In the genomic region with DNA sequence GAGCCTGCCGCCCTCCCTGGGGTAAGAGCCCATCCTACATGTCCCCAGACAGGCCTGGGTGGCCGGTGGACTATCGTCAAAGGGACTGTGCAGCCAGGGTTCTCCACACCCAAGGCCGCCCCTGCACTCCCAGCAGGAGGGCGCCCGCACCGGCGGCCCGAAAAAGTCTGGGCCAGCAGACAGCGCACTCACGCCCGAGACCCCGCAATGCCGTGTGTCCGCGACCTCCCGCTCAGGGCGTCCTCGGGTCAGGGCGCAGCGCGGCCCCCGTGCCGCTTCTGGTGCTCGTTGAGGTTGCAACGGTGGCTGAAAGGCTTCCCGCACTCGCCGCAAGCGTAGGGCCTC, we compare ENCODE assay signal across 11 cellular contexts. TPM values are rescaled to one million over a fixed set of nuclear protein-coding genes. Genes with fewer than 3 reads are reported as not detected.
DNase-seq lines count a peak whose midpoint lies in the region; ATAC-seq and TF ChIP-seq lines count a peak whose summit lies in the region.
"Had no signal": no experiment of that assay in that cellular context is flagged by ENCODE, and none has a peak within 500 bp of the region (broad histone marks: within the 10 kb centered on the region; RNA-seq: fewer than 3 reads in every experiment).

No MANE protein-coding gene starts in this region.

- H3K4me1 Mint-ChIP-seq in activated naive CD4-positive, alpha-beta T cell treated with anti-CD3 and anti-CD28 coated beads, Interleukin-2, amount 50 U/mL, for 24 hours, result peaks cover 3% of the 10 kb centered on the region
- H3K4me1 Mint-ChIP-seq in activated naive CD4-positive, alpha-beta T cell treated with anti-CD3 and anti-CD28 coated beads for 36 hours (ENCODE audit: low read depth), result peaks cover 15% of the 10 kb centered on the region
- H3K4me1 Mint-ChIP-seq in naive B cell, result peaks cover 6 to 24% (median 13%) of the 10 kb centered on the region in 3 donors

- intact Hi-C loops in activated naive CD4-positive, alpha-beta T cell treated with anti-CD3 and anti-CD28 coated beads for 36 hours (cut with micrococcal nuclease), result no loop called here

- H3K9me3 Mint-ChIP-seq in activated naive CD4-positive, alpha-beta T cell treated with anti-CD3 and anti-CD28 coated beads, Interleukin-2, amount 50 U/mL, for 24 hours, result no peaks in the 10 kb centered on the region
- H3K9me3 Mint-ChIP-seq in activated naive CD4-positive, alpha-beta T cell treated with anti-CD3 and anti-CD28 coated beads for 36 hours, result no peaks in the 10 kb centered on the region
- no peaks in the 10 kb centered on the region for H3K9me3 Mint-ChIP-seq in naive B cell

- no peak overlapping the region for H3K27ac ChIP-seq in tibial nerve
- H3K27ac ChIP-seq: epithelial cell of prostate, neutrophil had no signal

- TF ChIP-seq CTCF in cardiac fibroblast (IDR thresholded peaks at IDR 0.05; ENCODE audit: low read depth, low read length) (no peak), tibial nerve (IDR thresholded peaks at IDR 0.05) (no peak), GM20000 (IDR thresholded peaks at IDR 0.05; ENCODE audit: extremely low read depth, missing control alignments) (no peak)

- H3K9me3 ChIP-seq in tibial nerve, result peaks cover 0 to 5% (median 0%) of the 10 kb centered on the region in 4 donors
- H3K9me3 ChIP-seq: neutrophil had no signal

- ATAC-seq in naive B cell (ENCODE audit: low read depth in 2 of 2), result no peak
- ATAC-seq in HG02763 (IDR thresholded peaks at IDR 0.05; ENCODE audit: unreplicated experiment), result no peak
- ATAC-seq in GM19023 (IDR thresholded peaks at IDR 0.05; ENCODE audit: unreplicated experiment), result no peak

- peaks cover 0 to 54% (median 0%) of the 10 kb centered on the region in 3 donors for H3K36me3 ChIP-seq in tibial nerve
- H3K36me3 ChIP-seq: neutrophil had no signal

- WGBS in tibial nerve, 2 donors, result 35 to 45% methylated on average over 17 to 30 of the region's 30 CpGs

- DNase-seq in activated naive CD4-positive, alpha-beta T cell treated with anti-CD3 and anti-CD28 coated beads for 36 hours, result no peak
- DNase-seq in cardiac fibroblast (ENCODE audit: low read depth in 2 of 2), result peak in 1 of 2 donors; percentile 4
- DNase-seq in naive B cell, result no peak
- no peak for DNase-seq in tibial nerve (ENCODE audit: low spot score in 2 of 2)
- DNase-seq in GM20000 (ENCODE audit: low spot score), result no peak
- DNase-seq: AML-193 had no signal

- H3K36me3 Mint-ChIP-seq in activated naive CD4-positive, alpha-beta T cell treated with anti-CD3 and anti-CD28 coated beads, Interleukin-2, amount 50 U/mL, for 24 hours, result no peaks in the 10 kb centered on the region
- peaks cover 4% of the 10 kb centered on the region for H3K36me3 Mint-ChIP-seq in activated naive CD4-positive, alpha-beta T cell treated with anti-CD3 and anti-CD28 coated beads for 36 hours (ENCODE audit: low read depth)
- H3K36me3 Mint-ChIP-seq in naive B cell, result no peaks in the 10 kb centered on the region

- no peaks in the 10 kb centered on the region for H3K27me3 Mint-ChIP-seq in activated naive CD4-positive, alpha-beta T cell treated with anti-CD3 and anti-CD28 coated beads, Interleukin-2, amount 50 U/mL, for 24 hours
- H3K27me3 Mint-ChIP-seq in activated naive CD4-positive, alpha-beta T cell treated with anti-CD3 and anti-CD28 coated beads for 36 hours (ENCODE audit: low read depth), result peaks cover 2% of the 10 kb centered on the region
- H3K27me3 Mint-ChIP-seq in naive B cell, result peaks cover 0 to 4% (median 0%) of the 10 kb centered on the region in 3 donors

- H3K27me3 ChIP-seq in tibial nerve, result peaks cover 0 to 18% of the 10 kb centered on the region in 2 donors

- TF ChIP-seq EP300 in tibial nerve (IDR thresholded peaks at IDR 0.05), result no peak

- H3K27ac Mint-ChIP-seq in activated naive CD4-positive, alpha-beta T cell treated with anti-CD3 and anti-CD28 coated beads, Interleukin-2, amount 50 U/mL, for 24 hours, result no peak overlapping the region
- H3K27ac Mint-ChIP-seq in activated naive CD4-positive, alpha-beta T cell treated with anti-CD3 and anti-CD28 coated beads for 36 hours, result no peak overlapping the region
- H3K27ac Mint-ChIP-seq in naive B cell, result no peak overlapping the region

- CTCF ChIA-PET in activated naive CD4-positive, alpha-beta T cell treated with anti-CD3 and anti-CD28 coated beads for 36 hours (lab: Charles Lee), result no interaction called here

- peak overlapping the region; percentile 8 to 28 for H3K4me3 ChIP-seq in cardiac fibroblast (replicated peaks in 1 of 2; ENCODE audit: low read depth in 2 of 2, low read length in 2 of 2)
- H3K4me3 ChIP-seq in tibial nerve, result peak overlapping the region in 3 of 4 donors; percentile 16 to 41 (median 28)

- peak overlapping the region; percentile 68 for H3K4me3 Mint-ChIP-seq in activated naive CD4-positive, alpha-beta T cell treated with anti-CD3 and anti-CD28 coated beads, Interleukin-2, amount 50 U/mL, for 24 hours
- H3K4me3 Mint-ChIP-seq in activated naive CD4-positive, alpha-beta T cell treated with anti-CD3 and anti-CD28 coated beads for 36 hours, result no peak overlapping the region
- peak overlapping the region in 6 of 8 donors; percentile 38 to 78 (median 67) for H3K4me3 Mint-ChIP-seq in naive B cell

- no peak for TF ChIP-seq POLR2A in tibial nerve (IDR thresholded peaks at IDR 0.05)

- H3K4me1 ChIP-seq in tibial nerve, result peaks cover 0 to 21% (median 9%) of the 10 kb centered on the region in 4 donors

RNA-seq across cellular contexts. Expression of a gene that starts 2.6 kb away (rescaled TPM):
- 1 to 10 TPM; 6.1 to 7.4 TPM for total RNA-seq in activated naive CD4-positive, alpha-beta T cell treated with anti-CD3 and anti-CD28 coated beads for 36 hours
- 10 to 100 TPM; 30.6 to 68.3 (median 50.9) TPM for polyA plus RNA-seq in naive B cell (ENCODE audit: low read depth in 6 of 6)
- 100 to 1,000 TPM in 1 of 4 donors, 10 to 100 TPM in 3; 86.1 to 165 (median 97.6) TPM for total RNA-seq in tibial nerve

RNA-seq across cellular contexts. Expression of a gene that starts 6.7 kb away (rescaled TPM):
- under 1 TPM; 0.40 to 0.41 TPM for total RNA-seq in activated naive CD4-positive, alpha-beta T cell treated with anti-CD3 and anti-CD28 coated beads for 36 hours
- 1 to 10 TPM in 3 of 6 donors, under 1 TPM in 3; 0.23 to 2.3 (median 1.5) TPM for polyA plus RNA-seq in naive B cell (ENCODE audit: low read depth in 6 of 6)
- total RNA-seq in tibial nerve, result 1 to 10 TPM; 2.9 to 6.5 (median 3.9) TPM

RNA-seq across cellular contexts. Expression of a gene that starts 25.0 kb away (rescaled TPM):
- total RNA-seq in activated naive CD4-positive, alpha-beta T cell treated with anti-CD3 and anti-CD28 coated beads for 36 hours, result 1 to 10 TPM; 1.7 to 1.9 TPM
- 10 to 100 TPM in 2 of 6 donors, 1 to 10 TPM in 4; 7.5 to 13.5 (median 8.5) TPM for polyA plus RNA-seq in naive B cell (ENCODE audit: low read depth in 6 of 6)
- 1 to 10 TPM; 1.3 to 6.9 (median 2.6) TPM for total RNA-seq in tibial nerve

RNA-seq across cellular contexts. Expression of a gene that starts 29.1 kb away (rescaled TPM):
- 1 to 10 TPM; 1.2 to 1.3 TPM for total RNA-seq in activated naive CD4-positive, alpha-beta T cell treated with anti-CD3 and anti-CD28 coated beads for 36 hours
- 1 to 10 TPM in 5 of 6 donors, not detected in 1; 1.5 to 5.2 (median 2.1) TPM for polyA plus RNA-seq in naive B cell (ENCODE audit: low read depth in 6 of 6)
- total RNA-seq in tibial nerve, result 1 to 10 TPM; 2.2 to 4.8 (median 4.2) TPM

RNA-seq across cellular contexts. Expression of a gene that starts 31.2 kb away (rescaled TPM):
- total RNA-seq in activated naive CD4-positive, alpha-beta T cell treated with anti-CD3 and anti-CD28 coated beads for 36 hours, result 1,000 to 10,000 TPM; 1,806 to 1,853 TPM
- 1,000 to 10,000 TPM; 1,545 to 2,332 (median 1,783) TPM for polyA plus RNA-seq in naive B cell (ENCODE audit: low read depth in 6 of 6)
- total RNA-seq in tibial nerve, result 1,000 to 10,000 TPM; 1,161 to 1,574 (median 1,263) TPM

Comparison
In these comparisons a context has a peak if more than half of its experiments do, and no peak if none do; other contexts are left out.
1. RNA of a gene that starts 2.6 kb away (total RNA-seq): 86.1 to 165 TPM in tibial nerve; 6.1 to 7.4 TPM in activated naive CD4-positive, alpha-beta T cell treated with anti-CD3 and anti-CD28 coated beads for 36 hours; every median in the first group is over 10 times any median in the second.